9 cellular contexts compared by ENCODE assay signal in genomic region chr7:94656658-94656924, GRCh38. TPM values are rescaled to one million over a fixed set of nuclear protein-coding genes. Genes with fewer than 3 reads are reported as not detected.
DNase-seq lines count a peak whose midpoint lies in the region; ATAC-seq and TF ChIP-seq lines count a peak whose summit lies in the region.
"Had no signal": no experiment of that assay in that cellular context is flagged by ENCODE, and none has a peak within 500 bp of the region (broad histone marks: within the 10 kb centered on the region; RNA-seq: fewer than 3 reads in every experiment).

No MANE protein-coding gene starts in this region.

- in situ Hi-C loops in GM23248 (cut with MboI) = no loop called here

- H3K79me2 ChIP-seq in GM23248 (ENCODE audit: insufficient read depth) = peaks cover 29% of the 10 kb centered on the region

- H3K27me3 ChIP-seq in GM23248 (replicated peaks; ENCODE audit: insufficient read depth) = no peaks in the 10 kb centered on the region
- no peaks in the 10 kb centered on the region for H3K27me3 ChIP-seq in WERI-Rb-1 (ENCODE audit: insufficient read depth, low read depth, severe bottlenecking)
- H3K27me3 ChIP-seq in right cardiac atrium (ENCODE audit: control insufficient read depth, insufficient read depth) = no peaks in the 10 kb centered on the region
- H3K27me3 ChIP-seq in skeletal muscle satellite cell (ENCODE audit: control insufficient read depth, insufficient read depth, low read length) = no peaks in the 10 kb centered on the region

- no peak for TF ChIP-seq CTCF in WERI-Rb-1 (IDR thresholded peaks at IDR 0.05; ENCODE audit: low read depth, low read length)

- H3F3A ChIP-seq in GM23248 (ENCODE audit: insufficient read depth) = no peaks in the 10 kb centered on the region

- peak overlapping the region; percentile 89 for H3K4me3 ChIP-seq in GM23248
- peak overlapping the region; percentile 55 for H3K4me3 ChIP-seq in WERI-Rb-1 (ENCODE audit: low read depth, low read length)
- H3K4me3 ChIP-seq in right cardiac atrium (ENCODE audit: low read length) = peak overlapping the region; percentile 65
- peak overlapping the region; percentile 70 for H3K4me3 ChIP-seq in skeletal muscle satellite cell (ENCODE audit: low read length)

- H3K9ac ChIP-seq in GM23248 = no peak overlapping the region
- H3K9ac ChIP-seq in skeletal muscle satellite cell (ENCODE audit: low read depth, low read length) = peak overlapping the region; percentile 50

- H3K4me1 ChIP-seq in GM23248 (ENCODE audit: insufficient read depth) = no peaks in the 10 kb centered on the region
- no peaks in the 10 kb centered on the region for H3K4me1 ChIP-seq in right cardiac atrium (ENCODE audit: control insufficient read depth, insufficient read depth, low read length)
- no peaks in the 10 kb centered on the region for H3K4me1 ChIP-seq in skeletal muscle satellite cell (ENCODE audit: control insufficient read depth, insufficient read depth, low read length)

- H3K27ac ChIP-seq in GM23248 (no peak overlapping the region), WERI-Rb-1 (peak overlapping the region; percentile 69), right cardiac atrium (ENCODE audit: low read length) (no peak overlapping the region)

- H3K9me2 ChIP-seq in GM23248 (ENCODE audit: insufficient read depth) = no peaks in the 10 kb centered on the region

- H4K20me1 ChIP-seq in GM23248 (ENCODE audit: insufficient read depth) = no peaks in the 10 kb centered on the region

- intact Hi-C loops in right cardiac atrium (cut with DNase I) = no loop called here

- 42 to 53% methylated on average over 10 of the region's 10 CpGs for WGBS in GM23248 (ENCODE audit: low coverage in 1 of 2, low lambda C conversion rate in 2 of 2, missing lambda C conversion rate in 2 of 2), 2 experiments
- 49% methylated on average over 10 of the region's 10 CpGs for WGBS in right cardiac atrium

- H2AFZ ChIP-seq in GM23248 = peak overlapping the region; percentile 81

- H3K36me3 ChIP-seq in GM23248 (ENCODE audit: low read depth) (no peaks in the 10 kb centered on the region), WERI-Rb-1 (peaks cover 10% of the 10 kb centered on the region), skeletal muscle satellite cell (ENCODE audit: insufficient read depth, low read length) (no peaks in the 10 kb centered on the region)

- H3K9me3 ChIP-seq in GM23248 (ENCODE audit: low read depth) = no peaks in the 10 kb centered on the region
- H3K9me3 ChIP-seq in WERI-Rb-1 (ENCODE audit: severe bottlenecking) = no peaks in the 10 kb centered on the region
- H3K9me3 ChIP-seq in right cardiac atrium (ENCODE audit: control insufficient read depth, low read length) = no peaks in the 10 kb centered on the region
- H3K9me3 ChIP-seq in skeletal muscle satellite cell (replicated peaks; ENCODE audit: low read length) = no peaks in the 10 kb centered on the region

- no peak for DNase-seq in GM23248
- DNase-seq in WERI-Rb-1 = no peak
- no peak for DNase-seq in right cardiac atrium
- DNase-seq in NCI-H774 (lab: John Stamatoyannopoulos, UW) = no peak
- no peak for DNase-seq in HuH-7 (ENCODE audit: low spot score)
- no peak for DNase-seq in LoVo (ENCODE audit: low spot score)
- DNase-seq: activated CD4-positive, CD25-positive, alpha-beta regulatory T cell treated with anti-CD3 and anti-CD28 coated beads, Interleukin-2, amount 50 U/mL, for 72 hours had no signal

- peak overlapping the region; percentile 83 for H3K4me2 ChIP-seq in GM23248 (ENCODE audit: unreplicated experiment)
- peak overlapping the region; percentile 91 for H3K4me2 ChIP-seq in skeletal muscle satellite cell (ENCODE audit: low read length)

- ATAC-seq in right cardiac atrium (no peak), GM21423 (IDR thresholded peaks at IDR 0.05; ENCODE audit: unreplicated experiment) (no peak)

RNA-seq across cellular contexts. Expression of gene SGCE, which starts 0.7 kb away (rescaled TPM):
- total RNA-seq in GM23248 (2014; rRNA removed; shearing (Covaris generic)) = 70.4 and 71.4 TPM in 2 replicates
- polyA plus RNA-seq in GM23248 (2016; fragmentation: Nextera tagmentation; extraction: Ambion mirVana) (120 and 130 TPM in 2 replicates), right cardiac atrium (41.1 TPM)
- 10 to 100 TPM; 40.2 to 44.6 (median 43.0) TPM for total RNA-seq in right cardiac atrium
- total RNA-seq in skeletal muscle satellite cell (2012; rRNA removed) = 47.7 and 49.8 TPM in 2 replicates
